12 cellular contexts compared by ENCODE assay signal in the genomic region with DNA sequence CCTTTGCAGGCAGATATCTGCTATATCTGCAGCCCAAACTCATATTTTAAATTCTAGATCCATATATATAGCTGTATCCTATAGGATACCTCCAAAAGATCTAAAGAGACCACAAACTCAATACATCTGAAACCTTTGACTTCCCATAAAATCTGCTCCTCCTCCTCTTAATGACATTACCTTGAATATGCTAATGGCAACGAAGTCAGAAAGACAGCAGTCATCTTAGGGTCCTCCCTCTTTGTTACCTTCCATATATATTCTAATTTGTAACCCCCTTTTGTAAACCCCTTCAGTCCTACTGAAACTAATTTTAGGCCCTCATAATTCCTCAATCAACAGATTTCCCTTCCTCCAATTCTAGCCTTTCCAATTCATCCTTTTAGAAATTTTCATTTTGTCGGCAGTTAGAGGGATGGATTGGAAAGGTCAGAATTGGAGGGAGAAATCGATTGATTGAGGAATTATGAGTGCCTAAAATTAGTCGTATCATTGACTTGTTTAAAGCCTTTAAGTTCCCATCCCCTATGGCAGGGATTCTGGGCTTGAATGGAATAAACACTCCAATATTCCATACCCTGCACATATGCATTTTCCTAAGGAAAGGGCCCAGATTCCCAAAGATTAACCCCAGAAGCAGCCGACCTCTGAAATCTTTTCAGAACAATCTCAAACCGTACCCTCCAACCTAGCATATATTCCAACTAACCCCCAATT. TPM values are rescaled to one million over a fixed set of nuclear protein-coding genes. Genes with fewer than 3 reads are reported as not detected.
DNase-seq lines count a peak whose midpoint lies in the region; ATAC-seq, FAIRE-seq and TF ChIP-seq lines count a peak whose summit lies in the region.
"Had no signal": no experiment of that assay in that cellular context is flagged by ENCODE, and none has a peak within 500 bp of the region (broad histone marks: within the 10 kb centered on the region; RNA-seq: fewer than 3 reads in every experiment).

No MANE protein-coding gene starts in this region.

- H3K9me3 Mint-ChIP-seq in nephron: no peaks in the 10 kb centered on the region

- H3K9ac ChIP-seq in HCT116 (ENCODE audit: low read length): no peak overlapping the region
- H3K9ac ChIP-seq in K562 (ENCODE audit: insufficient read depth in 1 of 2, low read depth in 2 of 2, low read length in 2 of 2): peak overlapping the region in 1 of 2 experiments; percentile 76; a peak in 1 of 4 replicates

- TF ChIP-seq EP300 in K562 (IDR thresholded peaks at IDR 0.05; ENCODE audit: low read length): no peak

- H3K36me3 ChIP-seq in ACC112 (ENCODE audit: insufficient read depth, low read length) (no peaks in the 10 kb centered on the region), HCT116 (ENCODE audit: control insufficient read depth in 1 of 2, insufficient read depth in 2 of 2, low read length in 2 of 2) (no peaks in the 10 kb centered on the region), K562 (ENCODE audit: control insufficient read depth, insufficient read depth, low read length) (peaks cover 5% of the 10 kb centered on the region; the same call in 2 of the 3 replicates)

- H3K4me1 Mint-ChIP-seq in nephron: peaks cover 30% of the 10 kb centered on the region

- RAD21 ChIA-PET in HCT116 (lab: Charles Lee; ENCODE audit: low non-redundant PET in 1 of 2, low total read pairs in 2 of 2, uncharacterized antibody in 2 of 2, unreplicated experiment in 2 of 2): no interaction called here

- H3K4me3 Mint-ChIP-seq in nephron: peak overlapping the region; percentile 62 to 69 (median 66)

- no peak for ATAC-seq in HCT116
- no peak for ATAC-seq in K562
- no peak for ATAC-seq in HG03432 (IDR thresholded peaks at IDR 0.05; ENCODE audit: unreplicated experiment)
- no peak for ATAC-seq in HG02678 (IDR thresholded peaks at IDR 0.05; ENCODE audit: unreplicated experiment)

- H3K9me2 ChIP-seq in HCT116 (ENCODE audit: insufficient read depth): no peaks in the 10 kb centered on the region

- TF ChIP-seq POLR2A in HCT116 (IDR thresholded peaks at IDR 0.05; ENCODE audit: borderline replicate concordance, extremely low read depth, insufficient read depth, insufficient read length): no peak
- no peak for TF ChIP-seq POLR2A in K562 (conservative IDR thresholded peaks at IDR 0.05)

- CTCF ChIA-PET in HCT116 (lab: Charles Lee) (no interaction called here), K562 (lab: Yijun Ruan, JAX; ENCODE audit: low intra/inter-chr PET ratio) (no interaction called here)

- intact Hi-C loops in HCT116 (cut with micrococcal nuclease): loop anchor here (2.0 kb wide), 1 partner anchor 53 kb away; no protein-coding TSS in a partner anchor
- intact Hi-C loops in K562 (cut with micrococcal nuclease): loop anchor here (2.0 to 10.0 kb wide), 2 partner anchors 875 to 1095 kb away; a partner anchor contains a TSS

- BruUV-seq in HCT116 (replicated peaks; lab: Mats Ljungman, UMichigan): no TSS peak
- no TSS peak for BruUV-seq in K562 (replicated peaks; lab: Mats Ljungman, UMichigan)

- H3K79me2 ChIP-seq in ACC112 (ENCODE audit: control insufficient read depth, insufficient read depth, low read length, unreplicated experiment) (peaks cover 67% of the 10 kb centered on the region), HCT116 (ENCODE audit: insufficient read depth, low read length) (peaks cover 72% of the 10 kb centered on the region), K562 (ENCODE audit: control insufficient read depth, insufficient read depth, low read length) (peaks cover 64% of the 10 kb centered on the region)

- TF ChIP-seq CTCF in HCT116 (IDR thresholded peaks at IDR 0.05 in 2 of 3, conservative IDR thresholded peaks at IDR 0.05 in 1 of 3; ENCODE audit: borderline replicate concordance in 1 of 3, insufficient read depth in 1 of 3, low read depth in 2 of 3, low read length in 2 of 3) (no peak), K562 (IDR thresholded peaks at IDR 0.05 in 2 of 3, conservative IDR thresholded peaks at IDR 0.05 in 1 of 3; ENCODE audit: insufficient read depth in 2 of 3, low read depth in 1 of 3, low read length in 3 of 3) (no peak), nephron (IDR thresholded peaks at IDR 0.05; ENCODE audit: unreplicated experiment in 3 of 3) (no peak)

- H3K4me3 ChIP-seq in ACC112 (ENCODE audit: low read depth, low read length) (peak overlapping the region; percentile 92), HCT116 (replicated peaks in 1 of 2; ENCODE audit: low read depth in 1 of 2, low read length in 2 of 2) (no peak overlapping the region), K562 (no peak overlapping the region)

- WGBS in K562 (ENCODE audit: insufficient coverage, low coverage, missing lambda C conversion rate): 67% methylated on average over 6 of the region's 6 CpGs

- H2AFZ ChIP-seq in ACC112 (ENCODE audit: low read length, unreplicated experiment) (no peak overlapping the region), HCT116 (ENCODE audit: low read depth, low read length, poor library complexity, severe bottlenecking) (no peak overlapping the region), K562 (ENCODE audit: low read depth, low read length) (no peak overlapping the region)

- H3K27ac Mint-ChIP-seq in nephron: peak overlapping the region; percentile 8 to 70 (median 45)

- POLR2A ChIA-PET in HCT116 (lab: Charles Lee): no interaction called here
- POLR2A ChIA-PET in K562 (lab: Yijun Ruan, JAX): interaction anchor here (1.0 kb wide), 2 partner anchors 35 to 38 kb away, joined by 3 read pairs; no protein-coding TSS in a partner anchor

- H3K4me2 ChIP-seq in HCT116 (ENCODE audit: low read length): 0 out of 2 replicates have a peak overlapping the region, but pooled peaks have one; percentile 85
- peak overlapping the region; percentile 30; the same call in 1 of the 2 replicates for H3K4me2 ChIP-seq in K562 (ENCODE audit: insufficient read depth, low read length)

- H3K4me1 ChIP-seq in ACC112 (ENCODE audit: control insufficient read depth, insufficient read depth, low read length, unreplicated experiment) (peaks cover 29% of the 10 kb centered on the region), HCT116 (ENCODE audit: control insufficient read depth in 1 of 2, insufficient read depth in 2 of 2, low read length in 2 of 2) (peaks cover 4 to 19% of the 10 kb centered on the region in 2 experiments; a peak in 3 of 4 replicates), K562 (replicated peaks in 1 of 2; ENCODE audit: control insufficient read depth in 2 of 2, insufficient read depth in 2 of 2, low read length in 2 of 2) (peaks cover 14 to 19% of the 10 kb centered on the region in 2 experiments)

- no peaks in the 10 kb centered on the region for H3K9me1 ChIP-seq in K562 (ENCODE audit: control insufficient read depth, insufficient read depth, low read length)

- H3K27me3 ChIP-seq in ACC112 (ENCODE audit: insufficient read depth, low read length): no peaks in the 10 kb centered on the region
- H3K27me3 ChIP-seq in HCT116 (ENCODE audit: insufficient read depth, low read length): no peaks in the 10 kb centered on the region
- H3K27me3 ChIP-seq in K562 (ENCODE audit: control insufficient read depth in 2 of 2, insufficient read depth in 2 of 2, low read length in 2 of 2): no peaks in the 10 kb centered on the region

- no peaks in the 10 kb centered on the region for H3K27me3 Mint-ChIP-seq in nephron (ENCODE audit: low read depth)

- TF ChIP-seq RAD21 in HCT116 (IDR thresholded peaks at IDR 0.05; ENCODE audit: low read depth) (no peak), K562 (CRISPR knock-in tag; conservative IDR thresholded peaks at IDR 0.05 in 1 of 2, IDR thresholded peaks at IDR 0.05 in 1 of 2) (no peak)

- FAIRE-seq in K562 (lab: Jason Lieb, UNC): no peak
- FAIRE-seq: islet of Langerhans had no signal

- H3K27ac ChIP-seq in ACC112 (ENCODE audit: low read depth, low read length) (no peak overlapping the region), HCT116 (ENCODE audit: low read depth, low read length) (no peak overlapping the region), K562 (ENCODE audit: extremely low read depth, low read depth, low read length) (no peak overlapping the region)

- H4K20me1 ChIP-seq in HCT116 (ENCODE audit: insufficient read depth) (peaks cover 12% of the 10 kb centered on the region; the same call in 1 of the 2 replicates), K562 (replicated peaks; ENCODE audit: control insufficient read depth, insufficient read depth, low read length) (0 out of 2 replicates have a peak, but pooled peaks cover 8% of the 10 kb centered on the region)

- in situ Hi-C loops in K562 (cut with MboI): no loop called here

- peaks cover 4% of the 10 kb centered on the region for H3K36me3 Mint-ChIP-seq in nephron (ENCODE audit: low read depth)

- no peaks in the 10 kb centered on the region for H3K9me3 ChIP-seq in HCT116 (ENCODE audit: control insufficient read depth in 1 of 2, insufficient read depth in 1 of 2, low read depth in 1 of 2, low read length in 2 of 2)
- H3K9me3 ChIP-seq in K562 (replicated peaks; ENCODE audit: control insufficient read depth, insufficient read depth, low read depth, low read length): peaks cover 7% of the 10 kb centered on the region; the same call in 1 of the 2 replicates

- DNase-seq in HCT116 (ENCODE audit: low read depth, low spot score) (no peak), K562 (ENCODE audit: extremely low read depth in 1 of 4, low spot score in 3 of 4) (no peak), cortex of kidney (lab: John Stamatoyannopoulos, UW) (no peak), dermis blood vessel endothelial cell (no peak)
- DNase-seq: central memory CD4-positive, alpha-beta T cell; DMS153; NCI-H2171 treated with DMSO at 0.1 percent for 48 hours had no signal

TF ChIP-seq in K562, 482 proteins besides CTCF, POLR2A, EP300 and RAD21 (continues in another document):
- no peak for TF ChIP-seq CREBBP (IDR thresholded peaks at IDR 0.05; ENCODE audit: low read depth, low read length)

RNA-seq across cellular contexts. Expression of a gene that starts 2.4 kb away (rescaled TPM):
- total RNA-seq in HCT116 (2021; ENCODE audit: unreplicated experiment) (78.0 TPM), K562 (2014; rRNA removed) (23.8 and 25.5 TPM in 2 replicates), K562 (2014; rRNA removed; fragmentation: Illumina TruSeq; extraction: Trizol) (51.3 and 58.3 TPM in 2 replicates), K562 (2015; rRNA removed; fragmentation: Illumina TruSeq; extraction: Trizol) (45.0 and 47.8 TPM in 2 replicates), K562 (2021) (70.2 and 73.4 TPM in 2 replicates), dermis blood vessel endothelial cell (92.7 and 133 TPM in 2 replicates)
- 37.8 and 46.5 TPM in 2 replicates for polyA plus RNA-seq in HCT116 (2012)
- 58.3 and 92.7 TPM in 2 replicates for total RNA-seq in K562 (2011; cell fraction: chromatin; rRNA removed; ENCODE audit: low replicate concordance)
- 54.4 and 68.0 TPM in 2 replicates for total RNA-seq in K562 (2011; cell fraction: nucleolus; rRNA removed)
- 90.3 and 115 TPM in 2 replicates for total RNA-seq in K562 (2011; cell fraction: nucleoplasm; rRNA removed)
- polyA plus RNA-seq in K562 (2011; rRNA removed) (71.7 and 100 TPM in 2 replicates), K562 (2014; fragmentation: Illumina TruSeq; extraction: Trizol) (71.9 and 81.5 TPM in 2 replicates), K562 (2014; fragmentation: Nextera tagmentation; extraction: Ambion mirVana) (100 to 1,000 TPM; 171 to 214 TPM), K562 (2014; rRNA removed) (53.5 and 54.1 TPM in 2 replicates)
- 41.5 and 68.5 TPM in 2 replicates for polyA plus RNA-seq in K562 (2011; cell fraction: cytosol; rRNA removed)
- polyA plus RNA-seq in K562 (2011; cell fraction: nucleus; rRNA removed): 15.7 and 22.1 TPM in 2 replicates
- 94.6 and 111 TPM in 2 replicates for polyA plus RNA-seq in K562 (2012)
- polyA minus RNA-seq in K562 (2011; rRNA and poly(A)+ RNA removed): 68.6 and 85.2 TPM in 2 replicates
- 27.0 and 38.1 TPM in 2 replicates for polyA minus RNA-seq in K562 (2011; cell fraction: cytosol; rRNA and poly(A)+ RNA removed)
- 14.4 and 20.3 TPM in 2 replicates for polyA minus RNA-seq in K562 (2011; cell fraction: nucleus; rRNA and poly(A)+ RNA removed)
